ENCODE assay signal across 8 cellular contexts in the genomic region with DNA sequence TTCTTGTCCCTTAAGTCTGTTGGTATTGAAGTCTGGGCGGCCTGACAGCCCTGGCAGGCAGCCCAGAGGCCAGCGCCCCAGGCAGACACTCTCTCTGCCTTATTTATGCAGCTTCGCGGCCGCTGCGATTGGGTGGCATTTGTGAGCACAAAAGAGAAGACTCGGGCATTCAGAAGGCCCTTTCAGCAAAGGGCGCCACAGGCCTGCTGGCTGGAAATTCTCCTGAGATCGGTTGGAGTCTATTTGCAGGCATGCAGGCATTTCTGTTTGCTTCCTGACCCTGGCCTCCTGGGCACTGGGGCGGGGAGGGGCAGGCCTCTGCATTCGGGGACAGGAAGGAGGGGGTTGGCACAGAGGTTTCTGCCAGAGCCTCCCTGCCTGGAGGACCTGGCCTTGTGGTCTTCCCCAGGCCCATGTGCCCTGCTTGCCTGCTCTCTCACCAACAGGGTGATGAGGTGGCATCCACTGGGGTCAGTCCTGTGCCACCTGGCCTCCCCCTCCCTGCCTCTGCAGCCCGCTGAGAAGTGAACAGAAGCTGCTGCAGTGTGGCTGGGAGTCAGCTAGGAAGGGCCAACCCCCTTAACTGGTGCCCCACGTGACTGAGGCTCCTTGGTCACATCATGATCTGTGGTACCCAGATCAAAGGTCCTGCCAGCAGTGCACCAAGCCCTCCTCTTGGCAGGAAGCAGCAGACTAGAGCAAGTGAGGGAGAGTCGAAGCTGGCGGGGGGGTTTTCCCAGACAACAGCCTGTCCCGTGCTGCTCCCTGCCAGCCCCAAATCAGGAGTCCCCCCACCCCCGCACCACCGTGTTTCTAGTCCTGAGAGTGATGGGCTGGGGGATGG. TPM values are rescaled to one million over a fixed set of nuclear protein-coding genes. Genes with fewer than 3 reads are reported as not detected.
A peak's percentile ranks its signal among the peaks of the same experiment; 100 is the strongest.
DNase-seq lines count a peak whose midpoint lies in the region; ATAC-seq and TF ChIP-seq lines count a peak whose summit lies in the region.

No MANE protein-coding gene starts in this region.

- H3K9me3 ChIP-seq in esophagus squamous epithelium, result no peaks in the 10 kb centered on the region

- H3K27me3 ChIP-seq in esophagus squamous epithelium, result peaks cover 0 to 57% (median 0%) of the 10 kb centered on the region in 4 donors

- in situ Hi-C loops in GM13977 (cut with MboI; ENCODE audit: low pct_unique_long_range_greater_than_20kb, low sequenced_read_pairs, unreplicated experiment), result no loop called here

- WGBS in esophagus squamous epithelium, 2 donors, result 13 to 17% methylated on average over 9 to 10 of the region's 18 CpGs

- DNase-seq in GM13977 (ENCODE audit: low spot score) (peak; percentile 77), NCI-H69 (lab: John Stamatoyannopoulos, UW) (peak; percentile 99), esophagus squamous epithelium (lab: John Stamatoyannopoulos, UW) (no peak), HuH-7 (ENCODE audit: low spot score) (no peak)
- peak; percentile 86 for DNase-seq in activated CD8-positive, alpha-beta memory T cell treated with anti-CD3 and anti-CD28 coated beads, Interleukin-2, amount 50 U/mL, for 1 hour (ENCODE audit: extremely low read depth)
- DNase-seq in stimulated activated CD4-positive, alpha-beta T cell treated with anti-CD3 and anti-CD28 coated beads, Interleukin-12 subunit alpha, Interleukin-12 subunit beta, amount 100 ng/mL, for 4 hours, result peak; percentile 82

- intact Hi-C loops in esophagus squamous epithelium (cut with DNase I), result no loop called here

- TF ChIP-seq POLR2A in esophagus squamous epithelium (IDR thresholded peaks at IDR 0.05), result peak in 1 of 4 donors; percentile 41

- ATAC-seq in HG03039 (IDR thresholded peaks at IDR 0.05; ENCODE audit: unreplicated experiment) (peak; percentile 53), GM21528 (IDR thresholded peaks at IDR 0.05; ENCODE audit: low FRiP score, unreplicated experiment) (no peak)

- H3K4me3 ChIP-seq in esophagus squamous epithelium, result peak overlapping the region in 2 of 4 donors; percentile 9 to 40

- H3K4me1 ChIP-seq in esophagus squamous epithelium, result peaks cover 12 to 42% (median 25%) of the 10 kb centered on the region in 3 donors

- H3K27ac ChIP-seq in esophagus squamous epithelium, result peak overlapping the region; percentile 6 to 67 (median 48)

- no peak for TF ChIP-seq CTCF in GM13977 (IDR thresholded peaks at IDR 0.05; ENCODE audit: extremely low read depth, insufficient read depth, missing control alignments)
- TF ChIP-seq CTCF in esophagus squamous epithelium (IDR thresholded peaks at IDR 0.05), result no peak

- H3K36me3 ChIP-seq in esophagus squamous epithelium, result no peaks in the 10 kb centered on the region

RNA-seq across cellular contexts. Expression of a gene that starts 16.6 kb away (rescaled TPM):
- total RNA-seq in esophagus squamous epithelium, result 10 to 100 TPM; 16.4 to 77.8 (median 41.6) TPM

Comparison
In these comparisons a context has a peak if more than half of its experiments do, and no peak if none do; other contexts are left out.
1. DNase-seq: peak in GM13977 (single experiment), NCI-H69 (single experiment), activated CD8-positive, alpha-beta memory T cell treated with anti-CD3 and anti-CD28 coated beads, Interleukin-2, amount 50 U/mL, for 1 hour (single experiment) and stimulated activated CD4-positive, alpha-beta T cell treated with anti-CD3 and anti-CD28 coated beads, Interleukin-12 subunit alpha, Interleukin-12 subunit beta, amount 100 ng/mL, for 4 hours (single experiment); none in esophagus squamous epithelium (single experiment) and HuH-7 (single experiment).